ENCODE assay signal across 17 cellular contexts in genomic region chr7:112238852-112239610, GRCh38. TPM values are rescaled to one million over a fixed set of nuclear protein-coding genes. Genes with fewer than 3 reads are reported as not detected.
DNase-seq lines count a peak whose midpoint lies in the region; ATAC-seq, FAIRE-seq and TF ChIP-seq lines count a peak whose summit lies in the region.
"Had no signal": no experiment of that assay in that cellular context is flagged by ENCODE, and none has a peak within 500 bp of the region (broad histone marks: within the 10 kb centered on the region; RNA-seq: fewer than 3 reads in every experiment).

No MANE protein-coding gene starts in this region.

- ATAC-seq in GM18868 (IDR thresholded peaks at IDR 0.05; ENCODE audit: unreplicated experiment), result no peak
- ATAC-seq: natural killer cell had no signal

- H3K4me1 ChIP-seq in keratinocyte (ENCODE audit: control insufficient read depth, extremely low read depth, insufficient read depth, low read length), result peaks cover 17% of the 10 kb centered on the region
- H3K4me1 ChIP-seq in right atrium auricular region, result no peaks in the 10 kb centered on the region
- H3K4me1 ChIP-seq: esophagus muscularis mucosa had no signal

- dilution Hi-C loops in keratinocyte (cut with MboI; ENCODE audit: extremely low pct_ligation_motif_present, low sequenced_read_pairs), result no loop called here

- no peak overlapping the region for H3K9ac ChIP-seq in keratinocyte (ENCODE audit: control insufficient read depth, extremely low read depth, insufficient read depth, low read length)

- H3K4me3 ChIP-seq in keratinocyte (ENCODE audit: control insufficient read depth in 2 of 3, extremely low read depth in 1 of 3, insufficient read depth in 2 of 3, low read depth in 1 of 3, low read length in 3 of 3) (no peak overlapping the region), right atrium auricular region (no peak overlapping the region)
- H3K4me3 ChIP-seq: coronary artery, esophagus muscularis mucosa, SK-N-MC had no signal

- H4K20me1 ChIP-seq in keratinocyte (ENCODE audit: control insufficient read depth, extremely low read depth, insufficient read depth, low read length), result no peaks in the 10 kb centered on the region

- H2AFZ ChIP-seq in keratinocyte (ENCODE audit: control insufficient read depth, low read length), result no peak overlapping the region

- DNase-seq in A172 (ENCODE audit: low spot score), result peak; percentile 55
- DNase-seq in HPDE6-E6E7 (ENCODE audit: extremely low spot score), result peak; percentile 10
- DNase-seq in amniotic epithelial cell (ENCODE audit: low read depth), result peak; percentile 12
- DNase-seq in keratinocyte (ENCODE audit: low read depth, low spot score), result no peak
- DNase-seq in SW480 (ENCODE audit: low spot score), result no peak
- no peak for DNase-seq in GM20000 (ENCODE audit: low spot score)
- no peak for DNase-seq in right atrium auricular region (ENCODE audit: low spot score)
- DNase-seq: activated CD4-positive, alpha-beta memory T cell treated with anti-CD3 and anti-CD28 coated beads, Interleukin-2, amount 10 ng/mL, durations not matched to agents 7 days and 5 days; amniotic stem cell; GDM1; natural killer cell; NCI-H1105; stimulated activated CD8-positive, alpha-beta memory T cell treated with anti-CD3 and anti-CD28 coated beads, Interleukin-4, amount 100 ng/mL, for 48 hours had no signal

- TF ChIP-seq CTCF in keratinocyte (optimal IDR thresholded peaks at IDR 0.05 in 1 of 3, IDR thresholded peaks at IDR 0.05 in 1 of 3, conservative IDR thresholded peaks at IDR 0.05 in 1 of 3; ENCODE audit: extremely low read depth in 1 of 3, insufficient read depth in 2 of 3, low read length in 3 of 3), result no peak
- TF ChIP-seq CTCF in GM20000 (IDR thresholded peaks at IDR 0.05; ENCODE audit: extremely low read depth, missing control alignments), result no peak
- TF ChIP-seq CTCF in right atrium auricular region (IDR thresholded peaks at IDR 0.05), result no peak

- H3K27me3 ChIP-seq in keratinocyte (ENCODE audit: control insufficient read depth, extremely low read depth, insufficient read depth, low read length) (no peaks in the 10 kb centered on the region), right atrium auricular region (no peaks in the 10 kb centered on the region)
- H3K27me3 ChIP-seq: esophagus muscularis mucosa had no signal

- H3K4me2 ChIP-seq in keratinocyte (ENCODE audit: control insufficient read depth, extremely low read depth, insufficient read depth, low read depth, low read length), result peak overlapping the region; percentile 11

- peaks cover 3% of the 10 kb centered on the region for H3K9me1 ChIP-seq in keratinocyte (ENCODE audit: control insufficient read depth, extremely low read depth, insufficient read depth, low read length)

- H3K79me2 ChIP-seq in keratinocyte (ENCODE audit: control insufficient read depth, insufficient read depth, low read length), result peaks cover 4% of the 10 kb centered on the region

- H3K9me3 ChIP-seq in keratinocyte (ENCODE audit: control insufficient read depth, low read depth, low read length) (no peaks in the 10 kb centered on the region), right atrium auricular region (no peaks in the 10 kb centered on the region)
- H3K9me3 ChIP-seq: esophagus muscularis mucosa had no signal

- H3K36me3 ChIP-seq in keratinocyte (ENCODE audit: control insufficient read depth in 2 of 2, extremely low read depth in 1 of 2, insufficient read depth in 2 of 2, low read length in 2 of 2), result no peaks in the 10 kb centered on the region
- H3K36me3 ChIP-seq in right atrium auricular region, result no peaks in the 10 kb centered on the region
- H3K36me3 ChIP-seq: esophagus muscularis mucosa had no signal

- peak; percentile 87 for FAIRE-seq in keratinocyte (lab: Jason Lieb, UNC)

- H3K27ac ChIP-seq in keratinocyte (ENCODE audit: control insufficient read depth, insufficient read depth, low read length) (peak overlapping the region; percentile 29), right atrium auricular region (no peak overlapping the region)
- H3K27ac ChIP-seq: coronary artery, esophagus muscularis mucosa, SK-N-MC had no signal

RNA-seq across cellular contexts. Expression of gene ZNF277, which starts 32.5 kb away (rescaled TPM):
- total RNA-seq in A172 (2014; rRNA removed; shearing (Covaris generic)), result 20.6 and 30.9 TPM in 2 replicates
- polyA plus RNA-seq in keratinocyte, result 13.2 to 20.2 TPM (median 14.3 TPM) in 3 replicates
- 53.8 TPM for polyA plus RNA-seq in keratinocyte (2011; ENCODE audit: low read depth)
- 14.5 and 21.6 TPM in 2 replicates for polyA plus RNA-seq in keratinocyte (2011; cell fraction: cytosol; rRNA removed)
- polyA plus RNA-seq in keratinocyte (2011; cell fraction: nucleus; rRNA removed), result 7.5 and 11.5 TPM in 2 replicates
- 15.4 and 28.9 TPM in 2 replicates for polyA plus RNA-seq in keratinocyte (2012; ENCODE audit: low replicate concordance)
- polyA minus RNA-seq in keratinocyte, result 0.98 to 20.5 TPM (median 13.2 TPM) in 3 replicates
- 30.3 TPM for polyA minus RNA-seq in keratinocyte (2011; cell fraction: cytosol; rRNA and poly(A)+ RNA removed)
- 13.2 and 19.5 TPM in 2 replicates for polyA minus RNA-seq in keratinocyte (2011; cell fraction: nucleus; rRNA and poly(A)+ RNA removed)
- 10 to 100 TPM; 15.9 to 29.8 TPM for total RNA-seq in right atrium auricular region

RNA-seq across cellular contexts. Expression of gene DOCK4, which starts 32.8 kb away (rescaled TPM):
- 5.6 and 7.2 TPM in 2 replicates for total RNA-seq in A172 (2014; rRNA removed; shearing (Covaris generic))
- 6.2 to 18.9 TPM (median 13.9 TPM) in 3 replicates for polyA plus RNA-seq in keratinocyte
- 11.2 TPM for polyA plus RNA-seq in keratinocyte (2011; ENCODE audit: low read depth)
- 5.1 and 6.2 TPM in 2 replicates for polyA plus RNA-seq in keratinocyte (2011; cell fraction: cytosol; rRNA removed)
- polyA plus RNA-seq in keratinocyte (2011; cell fraction: nucleus; rRNA removed), result 15.0 and 20.8 TPM in 2 replicates
- polyA plus RNA-seq in keratinocyte (2012; ENCODE audit: low replicate concordance), result 1.5 and 12.2 TPM in 2 replicates
- polyA minus RNA-seq in keratinocyte, result 16.6 to 61.7 TPM (median 17.1 TPM) in 3 replicates
- polyA minus RNA-seq in keratinocyte (2011; cell fraction: cytosol; rRNA and poly(A)+ RNA removed), result 10.4 TPM
- 31.2 and 76.5 TPM in 2 replicates for polyA minus RNA-seq in keratinocyte (2011; cell fraction: nucleus; rRNA and poly(A)+ RNA removed)
- total RNA-seq in right atrium auricular region, result 10 to 100 TPM; 12.3 to 17.8 TPM

Comparison
In these comparisons a context has a peak if more than half of its experiments do, and no peak if none do; other contexts are left out.
1. DNase-seq: peak in A172 (single experiment), HPDE6-E6E7 (single experiment) and amniotic epithelial cell (single experiment); none in keratinocyte (single experiment), SW480 (single experiment), GM20000 (single experiment) and right atrium auricular region (single experiment).